Comparison of ENCODE assay signal across 1 cellular context in genomic region chr7:137403282-137403681, GRCh38.
TF ChIP-seq lines count a peak whose summit lies in the region.

No MANE protein-coding gene starts in this region.

TF ChIP-seq in SK-N-SH treated with all-trans-retinoic acid at 6 μM for 48 hours, 23 proteins besides CTCF, POLR2A, EP300 and RAD21:
- TF ChIP-seq, protein P1, sequence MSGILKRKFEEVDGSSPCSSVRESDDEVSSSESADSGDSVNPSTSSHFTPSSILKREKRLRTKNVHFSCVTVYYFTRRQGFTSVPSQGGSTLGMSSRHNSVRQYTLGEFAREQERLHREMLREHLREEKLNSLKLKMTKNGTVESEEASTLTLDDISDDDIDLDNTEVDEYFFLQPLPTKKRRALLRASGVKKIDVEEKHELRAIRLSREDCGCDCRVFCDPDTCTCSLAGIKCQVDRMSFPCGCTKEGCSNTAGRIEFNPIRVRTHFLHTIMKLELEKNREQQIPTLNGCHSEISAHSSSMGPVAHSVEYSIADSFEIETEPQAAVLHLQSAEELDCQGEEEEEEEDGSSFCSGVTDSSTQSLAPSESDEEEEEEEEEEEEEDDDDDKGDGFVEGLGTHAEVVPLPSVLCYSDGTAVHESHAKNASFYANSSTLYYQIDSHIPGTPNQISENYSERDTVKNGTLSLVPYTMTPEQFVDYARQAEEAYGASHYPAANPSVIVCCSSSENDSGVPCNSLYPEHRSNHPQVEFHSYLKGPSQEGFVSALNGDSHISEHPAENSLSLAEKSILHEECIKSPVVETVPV (CRISPR knock-in tag; IDR thresholded peaks at IDR 0.05): no peak
- TF ChIP-seq SNAI2 (CRISPR knock-in tag; IDR thresholded peaks at IDR 0.05) (no peak), TCF4 (CRISPR knock-in tag; IDR thresholded peaks at IDR 0.05; ENCODE audit: borderline replicate concordance) (no peak), ZFP30 (CRISPR knock-in tag; IDR thresholded peaks at IDR 0.05) (no peak)
